In genomic region chr9:12775373-12775962, GRCh38 we compare ENCODE assay signal across 8 cellular contexts. TPM values are rescaled to one million over a fixed set of nuclear protein-coding genes. Genes with fewer than 3 reads are reported as not detected.
A peak's percentile ranks its signal among the peaks of the same experiment; 100 is the strongest.
DNase-seq lines count a peak whose midpoint lies in the region; ATAC-seq and TF ChIP-seq lines count a peak whose summit lies in the region.

No MANE protein-coding gene starts in this region.

- TF ChIP-seq CTCF in ascending aorta (IDR thresholded peaks at IDR 0.05), result no peak
- TF ChIP-seq CTCF in spleen (IDR thresholded peaks at IDR 0.05 in 8 of 11, conservative IDR thresholded peaks at IDR 0.05 in 3 of 11), result no peak

- H3K36me3 ChIP-seq in ES-I3 (ENCODE audit: insufficient read depth, low read length) (no peaks in the 10 kb centered on the region), ascending aorta (no peaks in the 10 kb centered on the region), spleen (no peaks in the 10 kb centered on the region)

- intact Hi-C loops in ascending aorta (cut with DNase I), result loop anchor here (2.0 to 5.0 kb wide), 2 partner anchors 53 to 68 kb away; no protein-coding TSS in a partner anchor
- intact Hi-C loops in spleen (cut with DNase I; ENCODE audit: low total_unique reads), result no loop called here

- H3K27me3 ChIP-seq in ascending aorta (no peaks in the 10 kb centered on the region), spleen (replicated peaks in 1 of 7) (peaks cover 0 to 27% (median 5%) of the 10 kb centered on the region in 7 donors)

- no peak for DNase-seq in ascending aorta (ENCODE audit: low spot score in 2 of 2)
- DNase-seq in iPS-NIHi11 (ENCODE audit: low spot score), result peak; percentile 14
- DNase-seq in spleen, result no peak
- no peak for DNase-seq in NK-92 (lab: John Stamatoyannopoulos, UW; ENCODE audit: unreplicated experiment)

- H3K4me3 ChIP-seq in ascending aorta (peak overlapping the region; percentile 59 to 94), spleen (peak overlapping the region; percentile 37 to 76 (median 56))

- no peak for TF ChIP-seq POLR2A in spleen (IDR thresholded peaks at IDR 0.05)

- ATAC-seq in HG03432 (IDR thresholded peaks at IDR 0.05; ENCODE audit: unreplicated experiment) (peak; percentile 2), HG03354 (IDR thresholded peaks at IDR 0.05; ENCODE audit: poor library complexity, severe bottlenecking, unreplicated experiment) (no peak), GM18867 (IDR thresholded peaks at IDR 0.05; ENCODE audit: unreplicated experiment) (no peak)

- peak overlapping the region; percentile 89; the same call in 1 of the 2 replicates for H3K9ac ChIP-seq in ES-I3 (ENCODE audit: low read depth, low read length)

- H3K4me1 ChIP-seq in ES-I3 (ENCODE audit: insufficient read depth, low read length), result peaks cover 10% of the 10 kb centered on the region
- H3K4me1 ChIP-seq in ascending aorta, result peaks cover 2 to 7% of the 10 kb centered on the region in 2 donors
- H3K4me1 ChIP-seq in spleen, result peaks cover 0 to 16% (median 3%) of the 10 kb centered on the region in 6 donors

- WGBS in spleen, 5 donors, result 1 to 14% (median 2%) methylated on average over 32 to 37 of the region's 37 CpGs

- no peaks in the 10 kb centered on the region for H3K9me3 ChIP-seq in ES-I3 (ENCODE audit: control insufficient read depth, insufficient read depth, low read length)
- H3K9me3 ChIP-seq in ascending aorta, result no peaks in the 10 kb centered on the region
- H3K9me3 ChIP-seq in spleen, result no peaks in the 10 kb centered on the region

- H3K27ac ChIP-seq in ascending aorta, result peak overlapping the region; percentile 87 to 96
- peak overlapping the region; percentile 64 to 88 (median 82) for H3K27ac ChIP-seq in spleen

RNA-seq across cellular contexts. Expression of gene LURAP1L, which starts 0.6 kb away (rescaled TPM):
- total RNA-seq in ascending aorta, result 1.6 TPM
- 10 to 100 TPM; 10.3 to 34.0 (median 16.9) TPM for total RNA-seq in spleen
- 1 to 10 TPM; 5.6 to 8.1 (median 5.8) TPM for polyA plus RNA-seq in spleen
